Comparison of ENCODE assay signal across 8 cellular contexts in the genomic region with DNA sequence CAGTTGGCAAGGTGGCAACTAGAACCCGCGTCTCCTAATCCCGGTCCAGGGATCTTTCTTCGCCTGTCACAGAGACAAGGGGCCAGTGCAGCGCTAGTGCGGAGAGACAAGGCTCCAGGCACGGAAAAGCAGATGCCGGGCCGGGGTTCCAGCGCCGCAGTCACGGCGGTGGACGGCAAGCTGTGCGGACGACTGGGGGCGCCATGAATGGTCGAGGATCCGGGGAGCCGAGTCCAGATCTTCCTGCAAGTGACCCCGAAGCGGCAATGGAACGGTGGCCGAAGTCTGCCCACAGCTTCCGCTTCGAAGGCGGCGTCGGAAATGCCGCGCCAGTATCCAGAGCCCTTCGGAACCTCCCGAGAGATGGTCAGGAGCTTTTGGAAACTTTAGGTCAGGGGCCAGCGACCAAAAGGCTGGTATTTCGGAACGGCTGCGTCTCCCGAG. TPM values are rescaled to one million over a fixed set of nuclear protein-coding genes. Genes with fewer than 3 reads are reported as not detected.
DNase-seq lines count a peak whose midpoint lies in the region; ATAC-seq, FAIRE-seq and TF ChIP-seq lines count a peak whose summit lies in the region.

No MANE protein-coding gene starts in this region.

- H3K4me3 ChIP-seq in GM12878 (peak overlapping the region; percentile 84), testis (peak overlapping the region; percentile 91 to 98)

- H3K27ac ChIP-seq in KOPT-K1 (ENCODE audit: low read depth, low read length, poor library complexity, severe bottlenecking) = peak overlapping the region; percentile 90
- H3K27ac ChIP-seq in GM12878 (ENCODE audit: control insufficient read depth, insufficient read depth) = peak overlapping the region; percentile 69
- peak overlapping the region; percentile 97 for H3K27ac ChIP-seq in layer of hippocampus (ENCODE audit: low read depth, low read length)
- peak overlapping the region; percentile 93 to 95 for H3K27ac ChIP-seq in testis

- H3K4me2 ChIP-seq in GM12878 (ENCODE audit: control insufficient read depth, insufficient read depth) = peak overlapping the region; percentile 99

- H3K36me3 ChIP-seq in KOPT-K1 (ENCODE audit: insufficient read depth, low read length) (peaks cover 11% of the 10 kb centered on the region), GM12878 (ENCODE audit: control insufficient read depth in 2 of 2, insufficient read depth in 2 of 2, low read length in 1 of 2) (no peaks in the 10 kb centered on the region; a peak in 1 of 4 replicates), testis (ENCODE audit: low read depth, missing control alignments) (no peaks in the 10 kb centered on the region)

- peak; percentile 37 for ATAC-seq in GM21723 (IDR thresholded peaks at IDR 0.05; ENCODE audit: unreplicated experiment)
- peak; percentile 56 for ATAC-seq in GM12878

- H3K4me1 ChIP-seq in GM12878 (ENCODE audit: control insufficient read depth, insufficient read depth, low read length) (peaks cover 6% of the 10 kb centered on the region; the same call in 1 of the 2 replicates), testis (peaks cover 17% of the 10 kb centered on the region)

- TF ChIP-seq CTCF in GM12878 (IDR thresholded peaks at IDR 0.05 in 2 of 3, conservative IDR thresholded peaks at IDR 0.05 in 1 of 3; ENCODE audit: control insufficient read depth in 2 of 3, extremely low read depth in 1 of 3, insufficient read depth in 1 of 3, low read depth in 3 of 3, low read length in 3 of 3) (no peak; a peak in 1 of 6 replicates), testis (IDR thresholded peaks at IDR 0.05) (no peak)

- TF ChIP-seq POLR2A in GM12878 (IDR thresholded peaks at IDR 0.05; ENCODE audit: low read depth, low read length) (no peak), testis (IDR thresholded peaks at IDR 0.05) (no peak)

- intact Hi-C loops in GM12878 (cut with micrococcal nuclease; ENCODE audit: unreplicated experiment) (loop anchor here (5.0 kb wide), 1 partner anchor 90 kb away; a partner anchor contains a TSS), testis (cut with DNase I; ENCODE audit: low total_unique reads) (no loop called here)

- in situ Hi-C loops in GM12878 (cut with MboI) = no loop called here

- DNase-seq in NCI-H1105 treated with DMSO at 0.1 percent for 48 hours (lab: John Stamatoyannopoulos, UW) (peak; percentile 12), NCI-H1105 (lab: John Stamatoyannopoulos, UW) (no peak), GM12878 (ENCODE audit: low read depth, low spot score) (no peak), testis (no peak), GF-D8 (lab: John Stamatoyannopoulos, UW) (no peak)

- CTCF ChIA-PET in GM12878 (lab: Yijun Ruan, JAX) = interaction anchor here (0.7 to 2.3 kb wide), 27 partner anchors 9 to 663 kb away, joined by 3 to 22 read pairs (median 4); a partner anchor contains a TSS

- no peaks in the 10 kb centered on the region for H3K27me3 ChIP-seq in GM12878 (replicated peaks in 1 of 2; ENCODE audit: control insufficient read depth in 2 of 2, insufficient read depth in 2 of 2, low read length in 1 of 2)
- H3K27me3 ChIP-seq in layer of hippocampus (ENCODE audit: control insufficient read depth, insufficient read depth, low read length) = no peaks in the 10 kb centered on the region
- H3K27me3 ChIP-seq in testis = no peaks in the 10 kb centered on the region

- TF ChIP-seq EP300 in GM12878 (IDR thresholded peaks at IDR 0.05; ENCODE audit: borderline replicate concordance in 1 of 2, control insufficient read depth in 1 of 2, low read depth in 2 of 2, low read length in 2 of 2) = no peak

- peak overlapping the region; percentile 93 for H2AFZ ChIP-seq in GM12878 (ENCODE audit: control insufficient read depth, low read depth, low read length)

- peak overlapping the region; percentile 74 for H3K9ac ChIP-seq in GM12878 (ENCODE audit: control insufficient read depth, insufficient read depth, low read length)

- POLR2A ChIA-PET in GM12878 (lab: Charles Lee) = interaction anchor here (0.5 to 2.5 kb wide), 8 partner anchors 9 to 1145 kb away, joined by 3 to 12 read pairs (median 4); a partner anchor contains a TSS

- TSS peak; percentile 95 for BruUV-seq in GM12878 (replicated peaks; lab: Mats Ljungman, UMichigan)

- SMC1A ChIA-PET in GM12878 (lab: Charles Lee; ENCODE audit: uncharacterized antibody, unreplicated experiment) = interaction anchor here (1.0 to 1.4 kb wide), 5 partner anchors 17 to 91 kb away, joined by 3 to 4 read pairs (median 3); no protein-coding TSS in a partner anchor

- RAD21 ChIA-PET in GM12878 (lab: Charles Lee; ENCODE audit: unreplicated experiment) = interaction anchor here (1.0 to 1.9 kb wide), 5 partner anchors 31 to 96 kb away, joined by 3 to 9 read pairs (median 6); a partner anchor contains a TSS

- no peak for TF ChIP-seq RAD21 in GM12878 (IDR thresholded peaks at IDR 0.05; ENCODE audit: insufficient read depth, low read depth, low read length)

- under 1% methylated on average over 38 of the region's 38 CpGs for WGBS in GM12878 (ENCODE audit: insufficient coverage, insufficient replicate concordance, low lambda C conversion rate, missing lambda C conversion rate)
- 0 to 1% methylated on average over 30 to 36 of the region's 38 CpGs for WGBS in testis, 2 donors

- peaks cover 36% of the 10 kb centered on the region for H3K79me2 ChIP-seq in GM12878 (ENCODE audit: control insufficient read depth, insufficient read depth, low read length)

- H3K9me3 ChIP-seq in KOPT-K1 (ENCODE audit: insufficient read depth, low read length, poor library complexity, severe bottlenecking) (no peaks in the 10 kb centered on the region), GM12878 (replicated peaks; ENCODE audit: control insufficient read depth, insufficient read depth, low read length) (no peaks in the 10 kb centered on the region), testis (no peaks in the 10 kb centered on the region)

- no peaks in the 10 kb centered on the region for H4K20me1 ChIP-seq in GM12878 (ENCODE audit: control insufficient read depth, insufficient read depth)

- no peak for FAIRE-seq in GM12878 (lab: Jason Lieb, UNC)

RNA-seq across cellular contexts. Expression of a gene that starts 0.6 kb away (rescaled TPM):
- 47.4 and 58.1 TPM in 2 replicates for total RNA-seq in GM12878 (2013; cell fraction: nucleolus; rRNA removed)
- total RNA-seq in GM12878 (2014; rRNA removed) (35.1 and 35.8 TPM in 2 replicates), GM12878 (2014; rRNA removed; fragmentation: Illumina TruSeq; extraction: Trizol) (34.6 and 35.4 TPM in 2 replicates), GM12878 (2021) (33.7 and 34.8 TPM in 2 replicates), testis (10 to 100 TPM; 53.9 to 57.6 TPM)
- 17.2 TPM for polyA plus RNA-seq in GM12878 (2011; ENCODE audit: low read depth)
- polyA plus RNA-seq in GM12878 (2011; rRNA removed) (34.1 and 37.6 TPM in 2 replicates), GM12878 (2014; fragmentation: Illumina TruSeq; extraction: Trizol) (41.7 and 43.5 TPM in 2 replicates), GM12878 (2014; fragmentation: Nextera tagmentation; extraction: Ambion mirVana) (10 to 100 TPM; 19.0 to 20.7 TPM), GM12878 (2014; rRNA removed) (29.3 and 30.8 TPM in 2 replicates), GM12878 (2016; fragmentation: Nextera tagmentation; extraction: Ambion mirVana) (10 to 100 TPM; 39.2 to 45.1 TPM), testis (ENCODE audit: insufficient read depth, low read depth, low replicate concordance) (55.0 TPM)
- polyA plus RNA-seq in GM12878 (2011; cell fraction: cytosol; rRNA removed) = 27.8 and 28.5 TPM in 2 replicates
- polyA plus RNA-seq in GM12878 (2011; cell fraction: nucleus; rRNA removed) = 31.4 and 32.4 TPM in 2 replicates
- polyA plus RNA-seq in GM12878 (2012) = 18.7 and 20.2 TPM in 2 replicates
- 41.2 and 63.0 TPM in 2 replicates for polyA minus RNA-seq in GM12878 (2011; rRNA and poly(A)+ RNA removed)
- 15.1 and 16.4 TPM in 2 replicates for polyA minus RNA-seq in GM12878 (2011; cell fraction: cytosol; rRNA and poly(A)+ RNA removed)
- polyA minus RNA-seq in GM12878 (2011; cell fraction: nucleus; rRNA and poly(A)+ RNA removed) = 13.3 and 17.8 TPM in 2 replicates

RNA-seq across cellular contexts. Expression of a gene that starts 31.2 kb away (rescaled TPM):
- 8.3 and 9.2 TPM in 2 replicates for total RNA-seq in GM12878 (2013; cell fraction: nucleolus; rRNA removed)
- total RNA-seq in GM12878 (2014; rRNA removed) = 48.0 and 52.8 TPM in 2 replicates
- 21.1 and 22.4 TPM in 2 replicates for total RNA-seq in GM12878 (2014; rRNA removed; fragmentation: Illumina TruSeq; extraction: Trizol)
- 46.5 and 51.0 TPM in 2 replicates for total RNA-seq in GM12878 (2021)
- polyA plus RNA-seq in GM12878 (2011; ENCODE audit: low read depth) = 11.4 TPM
- 19.0 and 28.7 TPM in 2 replicates for polyA plus RNA-seq in GM12878 (2011; rRNA removed)
- 34.6 and 53.1 TPM in 2 replicates for polyA plus RNA-seq in GM12878 (2011; cell fraction: cytosol; rRNA removed)
- polyA plus RNA-seq in GM12878 (2011; cell fraction: nucleus; rRNA removed) = 37.9 and 40.0 TPM in 2 replicates
- 20.3 and 25.4 TPM in 2 replicates for polyA plus RNA-seq in GM12878 (2012)
- polyA plus RNA-seq in GM12878 (2014; fragmentation: Illumina TruSeq; extraction: Trizol) = 4.5 and 18.4 TPM in 2 replicates
- polyA plus RNA-seq in GM12878 (2014; fragmentation: Nextera tagmentation; extraction: Ambion mirVana) = 1 to 10 TPM; 1.6 to 4.4 TPM
- 51.5 and 52.7 TPM in 2 replicates for polyA plus RNA-seq in GM12878 (2014; rRNA removed)
- polyA plus RNA-seq in GM12878 (2016; fragmentation: Nextera tagmentation; extraction: Ambion mirVana) = 10 to 100 TPM; 45.1 to 50.2 TPM
- polyA minus RNA-seq in GM12878 (2011; rRNA and poly(A)+ RNA removed) = 11.5 and 20.6 TPM in 2 replicates
- polyA minus RNA-seq in GM12878 (2011; cell fraction: cytosol; rRNA and poly(A)+ RNA removed) = 12.3 and 13.3 TPM in 2 replicates
- 4.8 and 10.5 TPM in 2 replicates for polyA minus RNA-seq in GM12878 (2011; cell fraction: nucleus; rRNA and poly(A)+ RNA removed)
- 100 to 1,000 TPM; 103 to 107 TPM for total RNA-seq in testis
- polyA plus RNA-seq in testis (ENCODE audit: insufficient read depth, low read depth, low replicate concordance) = 60.8 TPM

RNA-seq across cellular contexts. Expression of a gene that starts 59.0 kb away (rescaled TPM):
- 16.4 and 16.5 TPM in 2 replicates for total RNA-seq in GM12878 (2013; cell fraction: nucleolus; rRNA removed)
- 314 and 348 TPM in 2 replicates for total RNA-seq in GM12878 (2014; rRNA removed)
- total RNA-seq in GM12878 (2014; rRNA removed; fragmentation: Illumina TruSeq; extraction: Trizol) = 153 and 159 TPM in 2 replicates
- 160 and 170 TPM in 2 replicates for total RNA-seq in GM12878 (2021)
- polyA plus RNA-seq in GM12878 (2011; ENCODE audit: low read depth) = 108 TPM
- polyA plus RNA-seq in GM12878 (2011; rRNA removed) = 113 and 155 TPM in 2 replicates
- polyA plus RNA-seq in GM12878 (2011; cell fraction: cytosol; rRNA removed) = 357 and 366 TPM in 2 replicates
- polyA plus RNA-seq in GM12878 (2011; cell fraction: nucleus; rRNA removed) = 108 and 121 TPM in 2 replicates
- polyA plus RNA-seq in GM12878 (2012) = 230 and 260 TPM in 2 replicates
- polyA plus RNA-seq in GM12878 (2014; fragmentation: Illumina TruSeq; extraction: Trizol) = 61.4 and 152 TPM in 2 replicates
- polyA plus RNA-seq in GM12878 (2014; fragmentation: Nextera tagmentation; extraction: Ambion mirVana) = 100 to 1,000 TPM; 196 to 327 TPM
- 343 and 345 TPM in 2 replicates for polyA plus RNA-seq in GM12878 (2014; rRNA removed)
- polyA plus RNA-seq in GM12878 (2016; fragmentation: Nextera tagmentation; extraction: Ambion mirVana) = 100 to 1,000 TPM; 191 to 218 TPM
- polyA minus RNA-seq in GM12878 (2011; rRNA and poly(A)+ RNA removed) = 56.8 and 166 TPM in 2 replicates
- polyA minus RNA-seq in GM12878 (2011; cell fraction: cytosol; rRNA and poly(A)+ RNA removed) = 76.2 and 82.9 TPM in 2 replicates
- polyA minus RNA-seq in GM12878 (2011; cell fraction: nucleus; rRNA and poly(A)+ RNA removed) = 26.5 and 33.9 TPM in 2 replicates
- total RNA-seq in testis = 100 to 1,000 TPM; 129 to 184 TPM
- polyA plus RNA-seq in testis (ENCODE audit: insufficient read depth, low read depth, low replicate concordance) = 128 TPM

RNA-seq across cellular contexts. Expression of a gene that starts 59.2 kb away (rescaled TPM):
- total RNA-seq in GM12878 (2013; cell fraction: nucleolus; rRNA removed) = 65.7 and 66.1 TPM in 2 replicates
- 50.3 and 52.3 TPM in 2 replicates for total RNA-seq in GM12878 (2014; rRNA removed)
- 84.2 and 98.1 TPM in 2 replicates for total RNA-seq in GM12878 (2014; rRNA removed; fragmentation: Illumina TruSeq; extraction: Trizol)
- 89.2 and 90.8 TPM in 2 replicates for total RNA-seq in GM12878 (2021)
- 50.5 TPM for polyA plus RNA-seq in GM12878 (2011; ENCODE audit: low read depth)
- 68.8 and 93.8 TPM in 2 replicates for polyA plus RNA-seq in GM12878 (2011; rRNA removed)
- polyA plus RNA-seq in GM12878 (2011; cell fraction: cytosol; rRNA removed) = 87.9 and 103 TPM in 2 replicates
- polyA plus RNA-seq in GM12878 (2011; cell fraction: nucleus; rRNA removed) = 86.0 and 103 TPM in 2 replicates
- polyA plus RNA-seq in GM12878 (2012) = 49.5 and 61.0 TPM in 2 replicates
- polyA plus RNA-seq in GM12878 (2014; fragmentation: Illumina TruSeq; extraction: Trizol) = 61.5 and 105 TPM in 2 replicates
- 100 to 1,000 TPM; 177 to 196 TPM for polyA plus RNA-seq in GM12878 (2014; fragmentation: Nextera tagmentation; extraction: Ambion mirVana)
- polyA plus RNA-seq in GM12878 (2014; rRNA removed) = 122 and 128 TPM in 2 replicates
- polyA plus RNA-seq in GM12878 (2016; fragmentation: Nextera tagmentation; extraction: Ambion mirVana) = 100 to 1,000 TPM; 231 to 276 TPM
- polyA minus RNA-seq in GM12878 (2011; rRNA and poly(A)+ RNA removed) = 33.9 and 41.8 TPM in 2 replicates
- 20.8 and 23.2 TPM in 2 replicates for polyA minus RNA-seq in GM12878 (2011; cell fraction: cytosol; rRNA and poly(A)+ RNA removed)
- 48.2 and 102 TPM in 2 replicates for polyA minus RNA-seq in GM12878 (2011; cell fraction: nucleus; rRNA and poly(A)+ RNA removed)
- total RNA-seq in testis = 10 to 100 TPM; 19.1 to 19.2 TPM
- polyA plus RNA-seq in testis (ENCODE audit: insufficient read depth, low read depth, low replicate concordance) = 23.6 TPM
